ENCODE assay signal across 23 cellular contexts in genomic region chr1:31959521-31959920, GRCh38. TPM values are rescaled to one million over a fixed set of nuclear protein-coding genes. Genes with fewer than 3 reads are reported as not detected.
A peak's percentile ranks its signal among the peaks of the same experiment; 100 is the strongest.
DNase-seq lines count a peak whose midpoint lies in the region; ATAC-seq and TF ChIP-seq lines count a peak whose summit lies in the region.
"Had no signal": no experiment of that assay in that cellular context is flagged by ENCODE, and none has a peak within 500 bp of the region (broad histone marks: within the 10 kb centered on the region; RNA-seq: fewer than 3 reads in every experiment).

No MANE protein-coding gene starts in this region.

- no peak overlapping the region for H3K4me3 ChIP-seq in thyroid gland (replicated peaks in 1 of 3)
- H3K4me3 ChIP-seq: A549, colonic mucosa, esophagus muscularis mucosa, left ventricle myocardium inferior, Peyer's patch, right lobe of liver had no signal

- H3K36me3 ChIP-seq in thyroid gland: no peaks in the 10 kb centered on the region
- H3K36me3 ChIP-seq: BE2C, colonic mucosa, esophagus muscularis mucosa, left ventricle myocardium inferior, Peyer's patch, right lobe of liver had no signal

- peaks cover 79% of the 10 kb centered on the region for H3K4me1 Mint-ChIP-seq in activated CD4-positive, alpha-beta T cell treated with anti-CD3 and anti-CD28 coated beads, Interleukin-2, amount 10 ng/mL, durations not matched to agents 24 days and 14 days
- peaks cover 80% of the 10 kb centered on the region for H3K4me1 Mint-ChIP-seq in CD4-positive, alpha-beta T cell (ENCODE audit: low read depth)
- H3K4me1 Mint-ChIP-seq in activated T-helper 2 cell treated with anti-CD3 and anti-CD28 coated beads, Interferon-gamma antibody, Interleukin-2, Interleukin-4, amounts not matched to agents 10 μg/mL and 5 μg/mL and 100 μg/mL, durations not matched to agents 14 hours and 24 hours and 36 hours (ENCODE audit: low read depth): peaks cover 75% of the 10 kb centered on the region
- H3K4me1 Mint-ChIP-seq in nephron: peaks cover 38% of the 10 kb centered on the region

- H3K4me3 Mint-ChIP-seq in activated CD4-positive, alpha-beta T cell treated with anti-CD3 and anti-CD28 coated beads, Interleukin-2, amount 10 ng/mL, durations not matched to agents 24 days and 14 days: peak overlapping the region; percentile 37
- no peak overlapping the region for H3K4me3 Mint-ChIP-seq in CD4-positive, alpha-beta T cell
- peak overlapping the region; percentile 9 for H3K4me3 Mint-ChIP-seq in activated T-helper 2 cell treated with anti-CD3 and anti-CD28 coated beads, Interferon-gamma antibody, Interleukin-2, Interleukin-4, amounts not matched to agents 10 μg/mL and 5 μg/mL and 100 μg/mL, durations not matched to agents 14 hours and 24 hours and 36 hours (ENCODE audit: low read depth)
- no peak overlapping the region for H3K4me3 Mint-ChIP-seq in nephron
- H3K4me3 Mint-ChIP-seq: stimulated activated naive CD8-positive, alpha-beta T cell treated with anti-CD3 and anti-CD28 coated beads, Interleukin-15, amount 100 ng/mL, for 72 hours had no signal

- peak overlapping the region; percentile 68 for H3K27ac Mint-ChIP-seq in activated CD4-positive, alpha-beta T cell treated with anti-CD3 and anti-CD28 coated beads, Interleukin-2, amount 10 ng/mL, durations not matched to agents 24 days and 14 days
- H3K27ac Mint-ChIP-seq in CD4-positive, alpha-beta T cell: peak overlapping the region; percentile 66
- H3K27ac Mint-ChIP-seq in activated T-helper 2 cell treated with anti-CD3 and anti-CD28 coated beads, Interferon-gamma antibody, Interleukin-2, Interleukin-4, amounts not matched to agents 10 μg/mL and 5 μg/mL and 100 μg/mL, durations not matched to agents 14 hours and 24 hours and 36 hours: peak overlapping the region; percentile 46
- H3K27ac Mint-ChIP-seq in nephron: peak overlapping the region in 2 of 3 experiments; percentile 12 to 77
- H3K27ac Mint-ChIP-seq: stimulated activated naive CD8-positive, alpha-beta T cell treated with anti-CD3 and anti-CD28 coated beads, Interleukin-15, amount 100 ng/mL, for 72 hours had no signal

- 97 to 98% methylated on average over 4 of the region's 4 CpGs for WGBS in thyroid gland, 2 donors

- H3K36me3 Mint-ChIP-seq in activated CD4-positive, alpha-beta T cell treated with anti-CD3 and anti-CD28 coated beads, Interleukin-2, amount 10 ng/mL, durations not matched to agents 24 days and 14 days (ENCODE audit: low read depth): peaks cover 4% of the 10 kb centered on the region
- H3K36me3 Mint-ChIP-seq in CD4-positive, alpha-beta T cell (ENCODE audit: low read depth): no peaks in the 10 kb centered on the region
- no peaks in the 10 kb centered on the region for H3K36me3 Mint-ChIP-seq in activated T-helper 2 cell treated with anti-CD3 and anti-CD28 coated beads, Interferon-gamma antibody, Interleukin-2, Interleukin-4, amounts not matched to agents 10 μg/mL and 5 μg/mL and 100 μg/mL, durations not matched to agents 14 hours and 24 hours and 36 hours (ENCODE audit: low read depth)
- no peaks in the 10 kb centered on the region for H3K36me3 Mint-ChIP-seq in nephron (ENCODE audit: low read depth)

- no peak overlapping the region for H3K27ac ChIP-seq in CD4-positive, alpha-beta T cell (ENCODE audit: low read depth, low read length)
- no peak overlapping the region for H3K27ac ChIP-seq in thyroid gland
- H3K27ac ChIP-seq: colonic mucosa, esophagus muscularis mucosa, left ventricle myocardium inferior, Peyer's patch, right lobe of liver had no signal

- TF ChIP-seq POLR2A in thyroid gland (IDR thresholded peaks at IDR 0.05): no peak

- H3K27me3 Mint-ChIP-seq in activated CD4-positive, alpha-beta T cell treated with anti-CD3 and anti-CD28 coated beads, Interleukin-2, amount 10 ng/mL, durations not matched to agents 24 days and 14 days: no peaks in the 10 kb centered on the region
- no peaks in the 10 kb centered on the region for H3K27me3 Mint-ChIP-seq in CD4-positive, alpha-beta T cell
- no peaks in the 10 kb centered on the region for H3K27me3 Mint-ChIP-seq in activated T-helper 2 cell treated with anti-CD3 and anti-CD28 coated beads, Interferon-gamma antibody, Interleukin-2, Interleukin-4, amounts not matched to agents 10 μg/mL and 5 μg/mL and 100 μg/mL, durations not matched to agents 14 hours and 24 hours and 36 hours (ENCODE audit: low read depth)
- peaks cover 3% of the 10 kb centered on the region for H3K27me3 Mint-ChIP-seq in nephron (ENCODE audit: low read depth)
- H3K27me3 Mint-ChIP-seq: stimulated activated naive CD8-positive, alpha-beta T cell treated with anti-CD3 and anti-CD28 coated beads, Interleukin-15, amount 100 ng/mL, for 72 hours had no signal

- no peak for DNase-seq in activated CD4-positive, alpha-beta T cell treated with anti-CD3 and anti-CD28 coated beads, Interleukin-2, amount 10 ng/mL, durations not matched to agents 24 days and 14 days
- DNase-seq in activated CD4-positive, alpha-beta T cell treated with anti-CD3 and anti-CD28 coated beads for 4 hours: no peak
- DNase-seq in CD4-positive, alpha-beta T cell: no peak
- no peak for DNase-seq in activated T-helper 2 cell treated with anti-CD3 and anti-CD28 coated beads, Interferon-gamma antibody, Interleukin-2, Interleukin-4, amounts not matched to agents 10 μg/mL and 5 μg/mL and 100 μg/mL, durations not matched to agents 14 hours and 24 hours and 36 hours (ENCODE audit: low spot score)
- DNase-seq in thyroid gland (no peak), HUDEP-2 (lab: John Stamatoyannopoulos, UW; ENCODE audit: unreplicated experiment in 76 of 76) (no peak)
- DNase-seq: activated CD4-positive, CD25-positive, alpha-beta regulatory T cell treated with anti-CD3 and anti-CD28 coated beads, Interleukin-2, amount 50 U/mL, for 72 hours; BE2C; colonic mucosa; HCEC 1CT; hypothalamus; left ventricle myocardium inferior; NCI-H1694; NCI-H2171 treated with DMSO at 0.1 percent for 48 hours; NCI-H526; Peyer's patch; stimulated activated naive CD8-positive, alpha-beta T cell treated with anti-CD3 and anti-CD28 coated beads, Interleukin-15, amount 100 ng/mL, for 72 hours; trophoblast cell had no signal

- ATAC-seq in CD4-positive, alpha-beta T cell (ENCODE audit: poor library complexity): no peak
- no peak for ATAC-seq in HG03565 (IDR thresholded peaks at IDR 0.05; ENCODE audit: unreplicated experiment)
- ATAC-seq: A549; stimulated activated naive CD8-positive, alpha-beta T cell treated with anti-CD3 and anti-CD28 coated beads, Interleukin-15, amount 100 ng/mL, for 72 hours had no signal

- no peaks in the 10 kb centered on the region for H3K27me3 ChIP-seq in CD4-positive, alpha-beta T cell (ENCODE audit: control insufficient read depth, insufficient read depth, low read length)
- no peaks in the 10 kb centered on the region for H3K27me3 ChIP-seq in thyroid gland
- H3K27me3 ChIP-seq: BE2C, colonic mucosa, esophagus muscularis mucosa, Peyer's patch, right lobe of liver had no signal

- CTCF ChIA-PET in CD4-positive, alpha-beta T cell (lab: Charles Lee): no interaction called here

- POLR2A ChIA-PET in CD4-positive, alpha-beta T cell (lab: Charles Lee): interaction anchor here (16.8 kb wide), 1 partner anchor 20 kb away, joined by 413 read pairs; the partner anchor contains the start of gene PTP4A2

- peaks cover 21 to 52% of the 10 kb centered on the region in 2 donors for H3K4me1 ChIP-seq in thyroid gland
- H3K4me1 ChIP-seq: BE2C had no signal

- H3K9me3 Mint-ChIP-seq in activated CD4-positive, alpha-beta T cell treated with anti-CD3 and anti-CD28 coated beads, Interleukin-2, amount 10 ng/mL, durations not matched to agents 24 days and 14 days: no peaks in the 10 kb centered on the region
- no peaks in the 10 kb centered on the region for H3K9me3 Mint-ChIP-seq in CD4-positive, alpha-beta T cell
- no peaks in the 10 kb centered on the region for H3K9me3 Mint-ChIP-seq in activated T-helper 2 cell treated with anti-CD3 and anti-CD28 coated beads, Interferon-gamma antibody, Interleukin-2, Interleukin-4, amounts not matched to agents 10 μg/mL and 5 μg/mL and 100 μg/mL, durations not matched to agents 14 hours and 24 hours and 36 hours
- H3K9me3 Mint-ChIP-seq in nephron: no peaks in the 10 kb centered on the region
- H3K9me3 Mint-ChIP-seq: stimulated activated naive CD8-positive, alpha-beta T cell treated with anti-CD3 and anti-CD28 coated beads, Interleukin-15, amount 100 ng/mL, for 72 hours had no signal

- no peaks in the 10 kb centered on the region for H3K9me3 ChIP-seq in CD4-positive, alpha-beta T cell (ENCODE audit: control insufficient read depth, low read length)
- no peaks in the 10 kb centered on the region for H3K9me3 ChIP-seq in thyroid gland
- H3K9me3 ChIP-seq: A549, BE2C, colonic mucosa, esophagus muscularis mucosa, left ventricle myocardium inferior, Peyer's patch, right lobe of liver had no signal

- TF ChIP-seq CTCF in CD4-positive, alpha-beta T cell (IDR thresholded peaks at IDR 0.05): no peak
- TF ChIP-seq CTCF in nephron (IDR thresholded peaks at IDR 0.05; ENCODE audit: unreplicated experiment in 3 of 3): no peak
- TF ChIP-seq CTCF in thyroid gland (IDR thresholded peaks at IDR 0.05): no peak

- intact Hi-C loops in activated CD4-positive, alpha-beta T cell treated with anti-CD3 and anti-CD28 coated beads, Interleukin-2, amount 10 ng/mL, durations not matched to agents 24 days and 14 days (cut with micrococcal nuclease): no loop called here
- intact Hi-C loops in CD4-positive, alpha-beta T cell (cut with DNase I, micrococcal nuclease): loop anchor here in 1 of 2 experiments (2.0 kb wide), 1 partner anchor 15 kb away; no protein-coding TSS in a partner anchor
- intact Hi-C loops in activated T-helper 2 cell treated with anti-CD3 and anti-CD28 coated beads, Interferon-gamma antibody, Interleukin-2, Interleukin-4, amounts not matched to agents 10 μg/mL and 5 μg/mL and 100 μg/mL, durations not matched to agents 14 hours and 24 hours and 36 hours (cut with micrococcal nuclease): no loop called here
- intact Hi-C loops in thyroid gland (cut with DNase I): no loop called here

RNA-seq across cellular contexts. Expression of gene PTP4A2, which starts 21.4 kb away (rescaled TPM):
- total RNA-seq in activated CD4-positive, alpha-beta T cell treated with anti-CD3 and anti-CD28 coated beads, Interleukin-2, amount 10 ng/mL, durations not matched to agents 24 days and 14 days: 363 and 390 TPM in 2 replicates
- total RNA-seq in CD4-positive, alpha-beta T cell: 100 to 1,000 TPM; 282 to 287 TPM
- 313 and 334 TPM in 2 replicates for total RNA-seq in activated T-helper 2 cell treated with anti-CD3 and anti-CD28 coated beads, Interferon-gamma antibody, Interleukin-2, Interleukin-4, amounts not matched to agents 10 μg/mL and 5 μg/mL and 100 μg/mL, durations not matched to agents 14 hours and 24 hours and 36 hours
- total RNA-seq in thyroid gland: 100 to 1,000 TPM; 204 to 507 (median 328) TPM

RNA-seq across cellular contexts. Expression of gene KHDRBS1, which starts 54.1 kb away (rescaled TPM):
- total RNA-seq in activated CD4-positive, alpha-beta T cell treated with anti-CD3 and anti-CD28 coated beads, Interleukin-2, amount 10 ng/mL, durations not matched to agents 24 days and 14 days: 174 and 175 TPM in 2 replicates
- total RNA-seq in CD4-positive, alpha-beta T cell: 10 to 100 TPM; 91.6 to 94.2 TPM
- 177 and 178 TPM in 2 replicates for total RNA-seq in activated T-helper 2 cell treated with anti-CD3 and anti-CD28 coated beads, Interferon-gamma antibody, Interleukin-2, Interleukin-4, amounts not matched to agents 10 μg/mL and 5 μg/mL and 100 μg/mL, durations not matched to agents 14 hours and 24 hours and 36 hours
- total RNA-seq in thyroid gland: 100 to 1,000 TPM in 1 of 4 donors, 10 to 100 TPM in 3; 71.9 to 107 (median 82.5) TPM

Comparison
In these comparisons a context has a peak if more than half of its experiments do, and no peak if none do; other contexts are left out.
1. H3K4me3 Mint-ChIP-seq: peak in activated CD4-positive, alpha-beta T cell treated with anti-CD3 and anti-CD28 coated beads, Interleukin-2, amount 10 ng/mL, durations not matched to agents 24 days and 14 days (single experiment) and activated T-helper 2 cell treated with anti-CD3 and anti-CD28 coated beads, Interferon-gamma antibody, Interleukin-2, Interleukin-4, amounts not matched to agents 10 μg/mL and 5 μg/mL and 100 μg/mL, durations not matched to agents 14 hours and 24 hours and 36 hours (single experiment); none in CD4-positive, alpha-beta T cell (single experiment) and nephron (0 of 3).
2. Peak in every context shown above with its lines, with median percentiles within 50 percentile points of each other: H3K27ac Mint-ChIP-seq.